Comparison of ENCODE assay signal across 1 cellular context in the genomic region with DNA sequence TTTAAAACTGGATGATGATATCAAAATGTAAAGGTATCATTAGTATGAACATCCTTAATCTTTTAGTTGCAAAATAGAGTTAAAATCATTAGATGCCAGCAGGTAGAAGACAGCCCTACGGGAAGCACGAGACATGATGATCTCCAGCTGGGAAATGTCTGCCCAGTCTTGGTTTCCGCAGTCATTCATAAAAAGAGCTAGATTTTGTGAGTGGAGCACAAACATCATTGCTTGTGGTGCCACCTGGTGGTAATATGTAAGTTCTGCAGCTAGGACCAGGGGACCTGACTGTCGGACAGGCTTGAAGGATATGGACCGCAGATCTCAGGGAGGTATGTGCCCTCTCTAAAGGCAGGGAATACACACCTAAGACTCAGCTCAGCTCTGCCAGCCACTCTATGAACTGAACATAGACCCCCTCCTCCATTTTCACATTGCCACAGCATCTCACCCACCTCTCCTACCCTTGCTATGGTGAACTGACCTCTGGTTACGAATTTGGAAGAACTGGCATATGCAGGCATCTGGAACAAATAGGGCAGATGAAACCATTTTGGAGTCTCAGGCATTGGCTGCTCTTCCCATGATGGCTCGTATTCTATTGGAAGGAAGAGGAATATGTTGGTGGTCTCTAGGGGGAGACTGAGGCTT.
TF ChIP-seq lines count a peak whose summit lies in the region.

No MANE protein-coding gene starts in this region.

TF ChIP-seq in H1, 55 proteins besides CTCF, POLR2A, EP300 and RAD21:
- TF ChIP-seq GABPA (IDR thresholded peaks at IDR 0.05; ENCODE audit: borderline replicate concordance, insufficient read depth, low read length): no peak
- TF ChIP-seq KDM1A (IDR thresholded peaks at IDR 0.05; ENCODE audit: borderline replicate concordance, low read length): no peak
